Comparison of ENCODE assay signal across 1 cellular context in the genomic region with DNA sequence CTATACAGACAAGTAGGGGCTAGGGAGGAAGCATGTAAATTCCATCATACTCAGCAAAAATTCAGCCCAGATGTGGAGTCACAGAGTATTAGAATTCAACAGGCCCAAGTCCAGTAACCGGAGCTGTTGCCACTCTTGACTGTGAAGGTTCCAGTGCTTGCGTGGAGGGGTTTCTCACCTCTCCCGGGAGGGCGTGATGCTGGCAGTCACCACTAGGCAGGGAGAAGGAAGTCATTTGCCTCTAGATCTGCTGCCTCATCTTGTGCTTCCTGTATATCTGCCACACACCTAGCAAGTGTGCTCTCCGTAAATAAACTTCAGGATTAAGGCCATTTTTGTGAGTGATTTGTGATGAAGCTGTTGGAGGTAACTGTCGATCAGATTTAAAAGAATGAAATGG.
TF ChIP-seq lines count a peak whose summit lies in the region.

No MANE protein-coding gene starts in this region.

TF ChIP-seq in K562, 482 proteins besides CTCF, POLR2A, EP300 and RAD21 (continued from another document and continues in another):
- TF ChIP-seq, protein P1, sequence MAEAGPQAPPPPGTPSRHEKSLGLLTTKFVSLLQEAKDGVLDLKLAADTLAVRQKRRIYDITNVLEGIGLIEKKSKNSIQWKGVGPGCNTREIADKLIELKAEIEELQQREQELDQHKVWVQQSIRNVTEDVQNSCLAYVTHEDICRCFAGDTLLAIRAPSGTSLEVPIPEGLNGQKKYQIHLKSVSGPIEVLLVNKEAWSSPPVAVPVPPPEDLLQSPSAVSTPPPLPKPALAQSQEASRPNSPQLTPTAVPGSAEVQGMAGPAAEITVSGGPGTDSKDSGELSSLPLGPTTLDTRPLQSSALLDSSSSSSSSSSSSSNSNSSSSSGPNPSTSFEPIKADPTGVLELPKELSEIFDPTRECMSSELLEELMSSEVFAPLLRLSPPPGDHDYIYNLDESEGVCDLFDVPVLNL (CRISPR knock-in tag; IDR thresholded peaks at IDR 0.05; ENCODE audit: low read depth), result no peak
- TF ChIP-seq CREM (IDR thresholded peaks at IDR 0.05; ENCODE audit: low read depth), result peak; percentile 8; the same call in 1 of the 2 replicates
- peak; percentile 76 for TF ChIP-seq ETV1 (tag; conservative IDR thresholded peaks at IDR 0.05; ENCODE audit: low read depth)
- no peak for TF ChIP-seq IFI16 (CRISPR knock-in tag; IDR thresholded peaks at IDR 0.05)
- TF ChIP-seq PPARD (CRISPR knock-in tag; IDR thresholded peaks at IDR 0.05), result no peak
- TF ChIP-seq PHF20 (IDR thresholded peaks at IDR 0.05; ENCODE audit: partially characterized antibody), result no peak
- TF ChIP-seq, protein P2, sequence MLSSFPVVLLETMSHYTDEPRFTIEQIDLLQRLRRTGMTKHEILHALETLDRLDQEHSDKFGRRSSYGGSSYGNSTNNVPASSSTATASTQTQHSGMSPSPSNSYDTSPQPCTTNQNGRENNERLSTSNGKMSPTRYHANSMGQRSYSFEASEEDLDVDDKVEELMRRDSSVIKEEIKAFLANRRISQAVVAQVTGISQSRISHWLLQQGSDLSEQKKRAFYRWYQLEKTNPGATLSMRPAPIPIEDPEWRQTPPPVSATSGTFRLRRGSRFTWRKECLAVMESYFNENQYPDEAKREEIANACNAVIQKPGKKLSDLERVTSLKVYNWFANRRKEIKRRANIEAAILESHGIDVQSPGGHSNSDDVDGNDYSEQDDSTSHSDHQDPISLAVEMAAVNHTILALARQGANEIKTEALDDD (IDR thresholded peaks at IDR 0.05), result no peak
- TF ChIP-seq, protein P3, sequence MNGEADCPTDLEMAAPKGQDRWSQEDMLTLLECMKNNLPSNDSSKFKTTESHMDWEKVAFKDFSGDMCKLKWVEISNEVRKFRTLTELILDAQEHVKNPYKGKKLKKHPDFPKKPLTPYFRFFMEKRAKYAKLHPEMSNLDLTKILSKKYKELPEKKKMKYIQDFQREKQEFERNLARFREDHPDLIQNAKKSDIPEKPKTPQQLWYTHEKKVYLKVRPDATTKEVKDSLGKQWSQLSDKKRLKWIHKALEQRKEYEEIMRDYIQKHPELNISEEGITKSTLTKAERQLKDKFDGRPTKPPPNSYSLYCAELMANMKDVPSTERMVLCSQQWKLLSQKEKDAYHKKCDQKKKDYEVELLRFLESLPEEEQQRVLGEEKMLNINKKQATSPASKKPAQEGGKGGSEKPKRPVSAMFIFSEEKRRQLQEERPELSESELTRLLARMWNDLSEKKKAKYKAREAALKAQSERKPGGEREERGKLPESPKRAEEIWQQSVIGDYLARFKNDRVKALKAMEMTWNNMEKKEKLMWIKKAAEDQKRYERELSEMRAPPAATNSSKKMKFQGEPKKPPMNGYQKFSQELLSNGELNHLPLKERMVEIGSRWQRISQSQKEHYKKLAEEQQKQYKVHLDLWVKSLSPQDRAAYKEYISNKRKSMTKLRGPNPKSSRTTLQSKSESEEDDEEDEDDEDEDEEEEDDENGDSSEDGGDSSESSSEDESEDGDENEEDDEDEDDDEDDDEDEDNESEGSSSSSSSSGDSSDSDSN (IDR thresholded peaks at IDR 0.05; ENCODE audit: borderline replicate concordance in 1 of 2, low read depth in 2 of 2, low read length in 2 of 2), result 0 out of 4 replicates have a peak, but pooled peaks of 1 of the 2 experiments have one; percentile 20
- TF ChIP-seq ARNT (IDR thresholded peaks at IDR 0.05), result no peak
- no peak for TF ChIP-seq POLR3A (IDR thresholded peaks at IDR 0.05; ENCODE audit: borderline replicate concordance, extremely low read depth, insufficient read depth, insufficient read length)
- TF ChIP-seq, protein P4, sequence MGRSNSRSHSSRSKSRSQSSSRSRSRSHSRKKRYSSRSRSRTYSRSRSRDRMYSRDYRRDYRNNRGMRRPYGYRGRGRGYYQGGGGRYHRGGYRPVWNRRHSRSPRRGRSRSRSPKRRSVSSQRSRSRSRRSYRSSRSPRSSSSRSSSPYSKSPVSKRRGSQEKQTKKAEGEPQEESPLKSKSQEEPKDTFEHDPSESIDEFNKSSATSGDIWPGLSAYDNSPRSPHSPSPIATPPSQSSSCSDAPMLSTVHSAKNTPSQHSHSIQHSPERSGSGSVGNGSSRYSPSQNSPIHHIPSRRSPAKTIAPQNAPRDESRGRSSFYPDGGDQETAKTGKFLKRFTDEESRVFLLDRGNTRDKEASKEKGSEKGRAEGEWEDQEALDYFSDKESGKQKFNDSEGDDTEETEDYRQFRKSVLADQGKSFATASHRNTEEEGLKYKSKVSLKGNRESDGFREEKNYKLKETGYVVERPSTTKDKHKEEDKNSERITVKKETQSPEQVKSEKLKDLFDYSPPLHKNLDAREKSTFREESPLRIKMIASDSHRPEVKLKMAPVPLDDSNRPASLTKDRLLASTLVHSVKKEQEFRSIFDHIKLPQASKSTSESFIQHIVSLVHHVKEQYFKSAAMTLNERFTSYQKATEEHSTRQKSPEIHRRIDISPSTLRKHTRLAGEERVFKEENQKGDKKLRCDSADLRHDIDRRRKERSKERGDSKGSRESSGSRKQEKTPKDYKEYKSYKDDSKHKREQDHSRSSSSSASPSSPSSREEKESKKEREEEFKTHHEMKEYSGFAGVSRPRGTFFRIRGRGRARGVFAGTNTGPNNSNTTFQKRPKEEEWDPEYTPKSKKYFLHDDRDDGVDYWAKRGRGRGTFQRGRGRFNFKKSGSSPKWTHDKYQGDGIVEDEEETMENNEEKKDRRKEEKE (IDR thresholded peaks at IDR 0.05; ENCODE audit: borderline replicate concordance in 1 of 2, control insufficient read depth in 1 of 2, low read depth in 2 of 2, low read length in 1 of 2), result no peak
- TF ChIP-seq, protein P5, sequence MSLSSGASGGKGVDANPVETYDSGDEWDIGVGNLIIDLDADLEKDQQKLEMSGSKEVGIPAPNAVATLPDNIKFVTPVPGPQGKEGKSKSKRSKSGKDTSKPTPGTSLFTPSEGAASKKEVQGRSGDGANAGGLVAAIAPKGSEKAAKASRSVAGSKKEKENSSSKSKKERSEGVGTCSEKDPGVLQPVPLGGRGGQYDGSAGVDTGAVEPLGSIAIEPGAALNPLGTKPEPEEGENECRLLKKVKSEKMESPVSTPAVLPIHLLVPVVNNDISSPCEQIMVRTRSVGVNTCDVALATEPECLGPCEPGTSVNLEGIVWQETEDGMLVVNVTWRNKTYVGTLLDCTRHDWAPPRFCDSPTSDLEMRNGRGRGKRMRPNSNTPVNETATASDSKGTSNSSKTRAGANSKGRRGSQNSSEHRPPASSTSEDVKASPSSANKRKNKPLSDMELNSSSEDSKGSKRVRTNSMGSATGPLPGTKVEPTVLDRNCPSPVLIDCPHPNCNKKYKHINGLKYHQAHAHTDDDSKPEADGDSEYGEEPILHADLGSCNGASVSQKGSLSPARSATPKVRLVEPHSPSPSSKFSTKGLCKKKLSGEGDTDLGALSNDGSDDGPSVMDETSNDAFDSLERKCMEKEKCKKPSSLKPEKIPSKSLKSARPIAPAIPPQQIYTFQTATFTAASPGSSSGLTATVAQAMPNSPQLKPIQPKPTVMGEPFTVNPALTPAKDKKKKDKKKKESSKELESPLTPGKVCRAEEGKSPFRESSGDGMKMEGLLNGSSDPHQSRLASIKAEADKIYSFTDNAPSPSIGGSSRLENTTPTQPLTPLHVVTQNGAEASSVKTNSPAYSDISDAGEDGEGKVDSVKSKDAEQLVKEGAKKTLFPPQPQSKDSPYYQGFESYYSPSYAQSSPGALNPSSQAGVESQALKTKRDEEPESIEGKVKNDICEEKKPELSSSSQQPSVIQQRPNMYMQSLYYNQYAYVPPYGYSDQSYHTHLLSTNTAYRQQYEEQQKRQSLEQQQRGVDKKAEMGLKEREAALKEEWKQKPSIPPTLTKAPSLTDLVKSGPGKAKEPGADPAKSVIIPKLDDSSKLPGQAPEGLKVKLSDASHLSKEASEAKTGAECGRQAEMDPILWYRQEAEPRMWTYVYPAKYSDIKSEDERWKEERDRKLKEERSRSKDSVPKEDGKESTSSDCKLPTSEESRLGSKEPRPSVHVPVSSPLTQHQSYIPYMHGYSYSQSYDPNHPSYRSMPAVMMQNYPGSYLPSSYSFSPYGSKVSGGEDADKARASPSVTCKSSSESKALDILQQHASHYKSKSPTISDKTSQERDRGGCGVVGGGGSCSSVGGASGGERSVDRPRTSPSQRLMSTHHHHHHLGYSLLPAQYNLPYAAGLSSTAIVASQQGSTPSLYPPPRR (CRISPR knock-in tag; IDR thresholded peaks at IDR 0.05; ENCODE audit: borderline replicate concordance), result no peak
- no peak for TF ChIP-seq MBD2 (IDR thresholded peaks at IDR 0.05; ENCODE audit: borderline replicate concordance, low read depth)
- no peak for TF ChIP-seq NFE2L1 (tag; IDR thresholded peaks at IDR 0.05; ENCODE audit: borderline replicate concordance, low read depth)
- TF ChIP-seq, protein P6, sequence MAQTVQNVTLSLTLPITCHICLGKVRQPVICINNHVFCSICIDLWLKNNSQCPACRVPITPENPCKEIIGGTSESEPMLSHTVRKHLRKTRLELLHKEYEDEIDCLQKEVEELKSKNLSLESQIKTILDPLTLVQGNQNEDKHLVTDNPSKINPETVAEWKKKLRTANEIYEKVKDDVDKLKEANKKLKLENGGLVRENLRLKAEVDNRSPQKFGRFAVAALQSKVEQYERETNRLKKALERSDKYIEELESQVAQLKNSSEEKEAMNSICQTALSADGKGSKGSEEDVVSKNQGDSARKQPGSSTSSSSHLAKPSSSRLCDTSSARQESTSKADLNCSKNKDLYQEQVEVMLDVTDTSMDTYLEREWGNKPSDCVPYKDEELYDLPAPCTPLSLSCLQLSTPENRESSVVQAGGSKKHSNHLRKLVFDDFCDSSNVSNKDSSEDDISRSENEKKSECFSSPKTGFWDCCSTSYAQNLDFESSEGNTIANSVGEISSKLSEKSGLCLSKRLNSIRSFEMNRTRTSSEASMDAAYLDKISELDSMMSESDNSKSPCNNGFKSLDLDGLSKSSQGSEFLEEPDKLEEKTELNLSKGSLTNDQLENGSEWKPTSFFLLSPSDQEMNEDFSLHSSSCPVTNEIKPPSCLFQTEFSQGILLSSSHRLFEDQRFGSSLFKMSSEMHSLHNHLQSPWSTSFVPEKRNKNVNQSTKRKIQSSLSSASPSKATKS (CRISPR knock-in tag; IDR thresholded peaks at IDR 0.05), result no peak
- TF ChIP-seq, protein P7, sequence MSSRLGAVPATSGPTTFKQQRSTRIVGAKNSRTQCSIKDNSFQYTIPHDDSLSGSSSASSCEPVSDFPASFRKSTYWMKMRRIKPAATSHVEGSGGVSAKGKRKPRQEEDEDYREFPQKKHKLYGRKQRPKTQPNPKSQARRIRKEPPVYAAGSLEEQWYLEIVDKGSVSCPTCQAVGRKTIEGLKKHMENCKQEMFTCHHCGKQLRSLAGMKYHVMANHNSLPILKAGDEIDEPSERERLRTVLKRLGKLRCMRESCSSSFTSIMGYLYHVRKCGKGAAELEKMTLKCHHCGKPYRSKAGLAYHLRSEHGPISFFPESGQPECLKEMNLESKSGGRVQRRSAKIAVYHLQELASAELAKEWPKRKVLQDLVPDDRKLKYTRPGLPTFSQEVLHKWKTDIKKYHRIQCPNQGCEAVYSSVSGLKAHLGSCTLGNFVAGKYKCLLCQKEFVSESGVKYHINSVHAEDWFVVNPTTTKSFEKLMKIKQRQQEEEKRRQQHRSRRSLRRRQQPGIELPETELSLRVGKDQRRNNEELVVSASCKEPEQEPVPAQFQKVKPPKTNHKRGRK (tag; IDR thresholded peaks at IDR 0.05), result no peak
- TF ChIP-seq SMARCC2 (IDR thresholded peaks at IDR 0.05; ENCODE audit: low read depth), result no peak
- TF ChIP-seq MAFF (IDR thresholded peaks at IDR 0.05; ENCODE audit: low read length), result peak; percentile 91
- TF ChIP-seq ZNF133 (CRISPR knock-in tag; IDR thresholded peaks at IDR 0.05), result no peak
- no peak for TF ChIP-seq ZNF197 (CRISPR knock-in tag; IDR thresholded peaks at IDR 0.05; ENCODE audit: low read depth)
- TF ChIP-seq, protein P8, sequence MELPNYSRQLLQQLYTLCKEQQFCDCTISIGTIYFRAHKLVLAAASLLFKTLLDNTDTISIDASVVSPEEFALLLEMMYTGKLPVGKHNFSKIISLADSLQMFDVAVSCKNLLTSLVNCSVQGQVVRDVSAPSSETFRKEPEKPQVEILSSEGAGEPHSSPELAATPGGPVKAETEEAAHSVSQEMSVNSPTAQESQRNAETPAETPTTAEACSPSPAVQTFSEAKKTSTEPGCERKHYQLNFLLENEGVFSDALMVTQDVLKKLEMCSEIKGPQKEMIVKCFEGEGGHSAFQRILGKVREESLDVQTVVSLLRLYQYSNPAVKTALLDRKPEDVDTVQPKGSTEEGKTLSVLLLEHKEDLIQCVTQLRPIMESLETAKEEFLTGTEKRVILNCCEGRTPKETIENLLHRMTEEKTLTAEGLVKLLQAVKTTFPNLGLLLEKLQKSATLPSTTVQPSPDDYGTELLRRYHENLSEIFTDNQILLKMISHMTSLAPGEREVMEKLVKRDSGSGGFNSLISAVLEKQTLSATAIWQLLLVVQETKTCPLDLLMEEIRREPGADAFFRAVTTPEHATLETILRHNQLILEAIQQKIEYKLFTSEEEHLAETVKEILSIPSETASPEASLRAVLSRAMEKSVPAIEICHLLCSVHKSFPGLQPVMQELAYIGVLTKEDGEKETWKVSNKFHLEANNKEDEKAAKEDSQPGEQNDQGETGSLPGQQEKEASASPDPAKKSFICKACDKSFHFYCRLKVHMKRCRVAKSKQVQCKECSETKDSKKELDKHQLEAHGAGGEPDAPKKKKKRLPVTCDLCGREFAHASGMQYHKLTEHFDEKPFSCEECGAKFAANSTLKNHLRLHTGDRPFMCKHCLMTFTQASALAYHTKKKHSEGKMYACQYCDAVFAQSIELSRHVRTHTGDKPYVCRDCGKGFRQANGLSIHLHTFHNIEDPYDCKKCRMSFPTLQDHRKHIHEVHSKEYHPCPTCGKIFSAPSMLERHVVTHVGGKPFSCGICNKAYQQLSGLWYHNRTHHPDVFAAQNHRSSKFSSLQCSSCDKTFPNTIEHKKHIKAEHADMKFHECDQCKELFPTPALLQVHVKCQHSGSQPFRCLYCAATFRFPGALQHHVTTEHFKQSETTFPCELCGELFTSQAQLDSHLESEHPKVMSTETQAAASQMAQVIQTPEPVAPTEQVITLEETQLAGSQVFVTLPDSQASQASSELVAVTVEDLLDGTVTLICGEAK (IDR thresholded peaks at IDR 0.05), result 0 out of 2 replicates have a peak, but pooled peaks have one; percentile 52
- TF ChIP-seq, protein P8 (CRISPR knock-in tag; IDR thresholded peaks at IDR 0.05), result no peak
- 0 out of 2 replicates have a peak, but pooled peaks have one; percentile 47 for TF ChIP-seq ZKSCAN1 (IDR thresholded peaks at IDR 0.05; ENCODE audit: low read depth, low read length)
